In the genomic region with DNA sequence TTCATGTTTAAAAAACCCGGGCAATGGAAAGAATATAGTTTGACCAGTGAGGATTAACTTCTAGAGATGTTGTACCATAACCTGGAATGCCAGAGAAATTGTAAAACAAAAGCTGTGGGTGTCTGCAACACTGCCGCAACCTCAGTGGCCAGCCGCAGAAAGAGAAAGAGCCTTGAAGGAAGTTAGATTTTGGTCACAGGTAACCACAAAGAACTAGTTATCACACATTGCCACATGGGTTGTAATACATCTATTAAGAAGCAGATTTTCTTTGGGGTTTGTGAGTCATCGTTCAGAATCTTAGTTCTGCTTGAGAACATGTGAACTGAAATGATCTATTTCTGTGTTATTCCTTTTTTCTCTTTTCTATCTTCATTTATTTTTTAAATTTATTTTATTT, we compare ENCODE assay signal across 8 cellular contexts.
DNase-seq lines count a peak whose midpoint lies in the region; ATAC-seq and TF ChIP-seq lines count a peak whose summit lies in the region.
"Had no signal": no experiment of that assay in that cellular context is flagged by ENCODE, and none has a peak within 500 bp of the region (broad histone marks: within the 10 kb centered on the region; RNA-seq: fewer than 3 reads in every experiment).

No MANE protein-coding gene starts in this region.

- no peak overlapping the region for H2AFZ ChIP-seq in mesenchymal stem cell (ENCODE audit: low read depth, low read length)

- no peak overlapping the region for H4K91ac ChIP-seq in mesenchymal stem cell (ENCODE audit: low read length)

- H3K9me3 ChIP-seq in T-helper 17 cell (ENCODE audit: control insufficient read depth, low read length, poor library complexity, severe bottlenecking) (peaks cover 2% of the 10 kb centered on the region), mesenchymal stem cell (ENCODE audit: control insufficient read depth, low read length) (no peaks in the 10 kb centered on the region), tibial artery (no peaks in the 10 kb centered on the region)

- H3K23ac ChIP-seq in mesenchymal stem cell (ENCODE audit: low read length in 2 of 2): no peak overlapping the region

- H3K27me3 ChIP-seq in mesenchymal stem cell (ENCODE audit: control insufficient read depth in 1 of 2, insufficient read depth in 1 of 2, low read length in 2 of 2) (peaks cover 0 to 3% of the 10 kb centered on the region in 2 experiments), tibial artery (peaks cover 0 to 5% of the 10 kb centered on the region in 2 donors)

- peaks cover 6% of the 10 kb centered on the region for H3K4me1 ChIP-seq in mesenchymal stem cell (ENCODE audit: control insufficient read depth, insufficient read depth, low read depth, low read length)
- H3K4me1 ChIP-seq in tibial artery: peaks cover 0 to 4% (median 0%) of the 10 kb centered on the region in 4 donors

- H3K9ac ChIP-seq in mesenchymal stem cell (ENCODE audit: low read length): no peak overlapping the region

- H3K4me1 Mint-ChIP-seq in T-helper 17 cell: no peaks in the 10 kb centered on the region

- no peak overlapping the region for H4K8ac ChIP-seq in mesenchymal stem cell (ENCODE audit: low read length)

- H3K4me3 Mint-ChIP-seq in T-helper 17 cell: no peak overlapping the region

- H2AK5ac ChIP-seq in mesenchymal stem cell (ENCODE audit: low read length, severe bottlenecking): no peak overlapping the region

- ATAC-seq in GM19023 (IDR thresholded peaks at IDR 0.05; ENCODE audit: unreplicated experiment) (peak; percentile 48), HG02981 (IDR thresholded peaks at IDR 0.05; ENCODE audit: unreplicated experiment) (peak; percentile 96), T-helper 17 cell (peak; percentile 63)

- no peak overlapping the region for H2BK5ac ChIP-seq in mesenchymal stem cell (ENCODE audit: low read depth, low read length, poor library complexity, severe bottlenecking)

- no peak overlapping the region for H3K18ac ChIP-seq in mesenchymal stem cell (ENCODE audit: low read depth in 1 of 2, low read length in 2 of 2)

- DNase-seq in T-helper 17 cell (no peak), mesenchymal stem cell (peak; percentile 47), tibial artery (no peak), NCI-H2029 (lab: John Stamatoyannopoulos, UW) (no peak), NCI-H774 (lab: John Stamatoyannopoulos, UW) (no peak)

- H3K4me2 ChIP-seq in mesenchymal stem cell (ENCODE audit: low read length, poor library complexity, severe bottlenecking): no peak overlapping the region

- H2BK12ac ChIP-seq in mesenchymal stem cell (ENCODE audit: low read length in 2 of 2): no peak overlapping the region

- no peak overlapping the region for H2BK120ac ChIP-seq in mesenchymal stem cell (ENCODE audit: low read depth, low read length)

- intact Hi-C loops in tibial artery (cut with DNase I; ENCODE audit: low total_unique reads): no loop called here

- H3K79me1 ChIP-seq in mesenchymal stem cell (replicated peaks; ENCODE audit: low read length, poor library complexity, severe bottlenecking): no peaks in the 10 kb centered on the region

- 72% methylated on average over 3 of the region's 4 CpGs for WGBS in mesenchymal stem cell

- H3K27ac ChIP-seq in mesenchymal stem cell (ENCODE audit: low read length, poor library complexity, severe bottlenecking) (no peak overlapping the region), tibial artery (no peak overlapping the region)
- H3K27ac ChIP-seq: SK-N-MC had no signal

- no peak overlapping the region for H3K14ac ChIP-seq in mesenchymal stem cell (ENCODE audit: low read length in 2 of 2)

- H3K4me3 ChIP-seq in mesenchymal stem cell (ENCODE audit: insufficient read depth in 1 of 2, low read depth in 1 of 2, low read length in 2 of 2) (no peak overlapping the region), tibial artery (no peak overlapping the region)
- H3K4me3 ChIP-seq: SK-N-MC had no signal

- H2BK15ac ChIP-seq in mesenchymal stem cell (ENCODE audit: low read depth, poor library complexity, severe bottlenecking): no peak overlapping the region

- no peaks in the 10 kb centered on the region for H3K36me3 ChIP-seq in mesenchymal stem cell (ENCODE audit: control insufficient read depth in 1 of 2, insufficient read depth in 2 of 2, low read depth in 1 of 2, low read length in 2 of 2)
- H3K36me3 ChIP-seq in tibial artery: no peaks in the 10 kb centered on the region

- H3K36me3 Mint-ChIP-seq in T-helper 17 cell (ENCODE audit: low read depth): peaks cover 5% of the 10 kb centered on the region

- H3K27ac Mint-ChIP-seq in T-helper 17 cell: no peak overlapping the region

- H3K27me3 Mint-ChIP-seq in T-helper 17 cell: peaks cover 51% of the 10 kb centered on the region

- TF ChIP-seq CTCF in tibial artery (IDR thresholded peaks at IDR 0.05): no peak

- no peak overlapping the region for H3K4ac ChIP-seq in mesenchymal stem cell (ENCODE audit: low read depth in 1 of 2, low read length in 2 of 2)
